9 cellular contexts compared by ENCODE assay signal in the genomic region with DNA sequence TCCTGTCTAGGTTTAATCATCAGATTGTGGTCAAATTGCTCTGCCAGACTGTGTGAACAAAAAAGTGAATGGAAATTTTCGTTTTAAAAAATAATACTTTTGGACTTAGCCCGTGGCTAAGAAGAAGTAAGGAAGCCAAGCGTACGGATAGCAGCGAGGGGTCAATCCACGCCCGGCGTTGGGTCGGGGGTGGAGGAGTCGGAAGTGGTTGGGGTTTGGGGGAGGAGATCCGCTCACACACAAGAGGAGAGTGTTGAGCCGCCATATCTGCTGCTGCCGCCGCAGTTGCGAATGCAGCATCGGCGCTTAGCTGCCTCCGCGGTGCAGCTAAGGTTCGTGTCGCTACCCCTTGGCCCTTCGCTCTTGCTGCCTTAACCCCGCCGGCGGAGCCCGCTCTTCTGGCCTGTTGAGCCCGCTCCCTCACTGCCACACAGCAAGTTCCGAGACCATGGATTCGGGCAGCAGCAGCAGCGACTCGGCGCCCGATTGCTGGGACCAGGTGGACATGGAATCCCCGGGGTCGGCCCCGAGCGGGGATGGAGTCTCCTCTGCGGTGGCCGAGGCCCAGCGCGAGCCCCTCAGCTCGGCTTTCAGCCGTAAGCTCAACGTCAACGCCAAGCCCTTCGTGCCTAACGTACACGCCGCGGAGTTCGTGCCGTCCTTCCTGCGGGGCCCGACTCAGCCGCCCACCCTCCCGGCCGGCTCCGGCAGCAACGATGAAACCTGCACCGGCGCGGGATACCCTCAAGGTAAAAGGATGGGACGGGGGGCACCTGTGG. TPM values are rescaled to one million over a fixed set of nuclear protein-coding genes. Genes with fewer than 3 reads are reported as not detected.
DNase-seq lines count a peak whose midpoint lies in the region; ATAC-seq, FAIRE-seq and TF ChIP-seq lines count a peak whose summit lies in the region.
"Had no signal": no experiment of that assay in that cellular context is flagged by ENCODE, and none has a peak within 500 bp of the region (broad histone marks: within the 10 kb centered on the region; RNA-seq: fewer than 3 reads in every experiment).

GSPT2 (plus strand) TSS at position 264 of the 779 bp plus-strand sequence; CDS start at position 449, 185 bp downstream.

- peak within 1 kb of the TSS; percentile 81 to 91 for H3K27ac ChIP-seq in A549

- TF ChIP-seq RAD21 in A549 (conservative IDR thresholded peaks at IDR 0.05 in 1 of 2, IDR thresholded peaks at IDR 0.05 in 1 of 2) = no peak

- H3K4me1 ChIP-seq in A549 = peaks cover 4% of the 10 kb centered on the region; the same call in 1 of the 3 replicates

- ATAC-seq in A549 (peak; percentile 99), GM18520 (IDR thresholded peaks at IDR 0.05; ENCODE audit: unreplicated experiment) (peak; percentile 82), HG03064 (IDR thresholded peaks at IDR 0.05; ENCODE audit: low read depth, unreplicated experiment) (peak; percentile 90)
- peak; percentile 84 for ATAC-seq in stimulated activated naive CD8-positive, alpha-beta T cell treated with anti-CD3 and anti-CD28 coated beads, Interleukin-15, Interleukin-2, amounts not matched to agents 100 U/mL and 50 U/mL, for 24 hours
- ATAC-seq: HCT116 had no signal

- peaks cover 15% of the 10 kb centered on the region for H3K27me3 Mint-ChIP-seq in nephron (ENCODE audit: low read depth)

- peak within 1 kb of the TSS; percentile 83 to 94 (median 94) for H3K27ac Mint-ChIP-seq in nephron

- H3K4me2 ChIP-seq in A549 = peak within 1 kb of the TSS; percentile 71

- peaks cover 13% of the 10 kb centered on the region for H3K9me3 ChIP-seq in A549

- DNase-seq in A549 (ENCODE audit: low read depth in 1 of 2, low spot score in 1 of 2) (peak; percentile 30 to 83), NCI-H774 (lab: John Stamatoyannopoulos, UW) (peak; percentile 5), fibroblast of pulmonary artery (ENCODE audit: low read depth) (peak; percentile 78)
- DNase-seq in activated T-cell treated with anti-CD3 and anti-CD28 coated beads, Interleukin-2, amount 50 U/mL, for 48 hours = peak; percentile 67 to 70
- peak; percentile 70 for DNase-seq in stimulated activated naive CD8-positive, alpha-beta T cell treated with anti-CD3 and anti-CD28 coated beads, Interleukin-15, Interleukin-2, amounts not matched to agents 100 U/mL and 50 U/mL, for 24 hours

- CTCF ChIA-PET in A549 (lab: Yijun Ruan, JAX) = no interaction called here

- H3K4me3 ChIP-seq in A549 = peak within 1 kb of the TSS; percentile 65
- H3K4me3 ChIP-seq in fibroblast of pulmonary artery (replicated peaks; ENCODE audit: low read depth, low read length) = peak within 1 kb of the TSS; percentile 74

- 3% methylated on average over 16 of the region's 63 CpGs for WGBS in A549 (ENCODE audit: missing lambda C conversion rate)

- peaks cover 35% of the 10 kb centered on the region for H3K36me3 Mint-ChIP-seq in nephron (ENCODE audit: low read depth)

- POLR2A ChIA-PET in A549 (lab: Yijun Ruan, JAX) = interaction anchor here (1.0 to 1.3 kb wide), 2 partner anchors 60 to 150 kb away, joined by 5 to 6 read pairs; partner anchors contain the start of gene MAGED1

- TF ChIP-seq EP300 in A549 (IDR thresholded peaks at IDR 0.05) = no peak

- peak within 1 kb of the TSS; percentile 89 to 92 (median 90) for H3K4me3 Mint-ChIP-seq in nephron

- TF ChIP-seq CTCF in A549 (IDR thresholded peaks at IDR 0.05) (no peak), fibroblast of pulmonary artery (IDR thresholded peaks at IDR 0.05; ENCODE audit: low read length, missing control alignments) (no peak), nephron (IDR thresholded peaks at IDR 0.05; ENCODE audit: unreplicated experiment in 3 of 3) (no peak)

- H3K4me1 Mint-ChIP-seq in nephron = peaks cover 23% of the 10 kb centered on the region

- TF ChIP-seq POLR2A in A549 (IDR thresholded peaks at IDR 0.05; ENCODE audit: low read length) = peak; percentile 89

- H3K9me3 Mint-ChIP-seq in nephron = peaks cover 28% of the 10 kb centered on the region

- peak; percentile 61 for FAIRE-seq in A549 (lab: Jason Lieb, UNC)

TF ChIP-seq in A549, 52 proteins besides CTCF, POLR2A, EP300 and RAD21:
- TF ChIP-seq ZNF302 (CRISPR knock-in tag; IDR thresholded peaks at IDR 0.05) (no peak), HES2 (IDR thresholded peaks at IDR 0.05) (no peak), JUN (IDR thresholded peaks at IDR 0.05) (peak in 1 of 2 experiments; percentile 41; a peak in 1 of 5 replicates)
- TF ChIP-seq, protein P1, sequence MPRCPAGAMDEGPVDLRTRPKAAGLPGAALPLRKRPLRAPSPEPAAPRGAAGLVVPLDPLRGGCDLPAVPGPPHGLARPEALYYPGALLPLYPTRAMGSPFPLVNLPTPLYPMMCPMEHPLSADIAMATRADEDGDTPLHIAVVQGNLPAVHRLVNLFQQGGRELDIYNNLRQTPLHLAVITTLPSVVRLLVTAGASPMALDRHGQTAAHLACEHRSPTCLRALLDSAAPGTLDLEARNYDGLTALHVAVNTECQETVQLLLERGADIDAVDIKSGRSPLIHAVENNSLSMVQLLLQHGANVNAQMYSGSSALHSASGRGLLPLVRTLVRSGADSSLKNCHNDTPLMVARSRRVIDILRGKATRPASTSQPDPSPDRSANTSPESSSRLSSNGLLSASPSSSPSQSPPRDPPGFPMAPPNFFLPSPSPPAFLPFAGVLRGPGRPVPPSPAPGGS (IDR thresholded peaks at IDR 0.05) = 0 out of 3 replicates have a peak, but pooled peaks have one; percentile 22
- TF ChIP-seq, protein P2, sequence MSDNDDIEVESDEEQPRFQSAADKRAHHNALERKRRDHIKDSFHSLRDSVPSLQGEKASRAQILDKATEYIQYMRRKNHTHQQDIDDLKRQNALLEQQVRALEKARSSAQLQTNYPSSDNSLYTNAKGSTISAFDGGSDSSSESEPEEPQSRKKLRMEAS (IDR thresholded peaks at IDR 0.05) = peak; percentile 74; the same call in 1 of the 2 replicates

RNA-seq across cellular contexts. Expression of gene GSPT2, which starts in this region (rescaled TPM):
- polyA plus RNA-seq in A549 (2011; rRNA removed) (8.4 and 8.8 TPM in 2 replicates), A549 (2017; fragmentation: RNase III; extraction: RNeasy Plus Mini Kit Qiagen cat#74134 plus additional on column Dnase treatment) (7.7 to 9.0 TPM (median 8.4 TPM) in 3 replicates)
- polyA plus RNA-seq in A549 (2012; cell fraction: cytosol; rRNA removed) = 1.7 and 2.1 TPM in 2 replicates
- 2.7 and 3.1 TPM in 2 replicates for polyA plus RNA-seq in A549 (2012; cell fraction: nucleus; rRNA removed)
- 1.4 and 1.6 TPM in 2 replicates for polyA minus RNA-seq in A549 (2011; rRNA and poly(A)+ RNA removed)

Comparison
In these comparisons a context has a peak if more than half of its experiments do, and no peak if none do; other contexts are left out.
1. Peak in every context shown above with its lines: DNase-seq, ATAC-seq, H3K4me3 ChIP-seq and H3K27ac ChIP-seq.
2. DNase-seq: peak in every context shown above with its lines; median percentile 78 in fibroblast of pulmonary artery; 70 in stimulated activated naive CD8-positive, alpha-beta T cell treated with anti-CD3 and anti-CD28 coated beads, Interleukin-15, Interleukin-2, amounts not matched to agents 100 U/mL and 50 U/mL, for 24 hours; 68 in activated T-cell treated with anti-CD3 and anti-CD28 coated beads, Interleukin-2, amount 50 U/mL, for 48 hours; 56 in A549; 5 in NCI-H774.